In the genomic region with DNA sequence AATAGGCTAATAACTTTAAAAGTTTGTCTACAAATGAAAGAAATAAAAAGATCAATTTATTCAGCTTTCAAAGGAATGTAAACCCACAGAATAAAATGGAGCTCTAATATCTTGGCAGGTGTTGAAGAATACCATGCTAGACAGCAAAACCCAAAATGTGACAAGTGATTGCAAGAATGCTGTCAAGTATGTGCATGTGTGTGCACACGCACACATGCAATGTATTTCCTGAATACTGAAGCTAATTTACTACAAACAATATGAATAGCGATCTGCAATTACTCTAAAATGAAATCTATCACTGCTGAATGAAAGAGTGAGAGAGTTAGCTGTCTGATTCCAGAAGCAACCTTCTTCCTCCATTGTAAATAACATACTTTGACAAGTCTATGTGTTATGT, we compare ENCODE assay signal across 25 cellular contexts.
"Had no signal": no experiment of that assay in that cellular context is flagged by ENCODE, and none has a peak within 500 bp of the region (broad histone marks: within the 10 kb centered on the region; RNA-seq: fewer than 3 reads in every experiment).

No MANE protein-coding gene starts in this region.

- H3K4me3 ChIP-seq: coronary artery, esophagus squamous epithelium, heart right ventricle, left lung, lower lobe of right lung, mucosa of descending colon had no signal

- DNase-seq: effector CD8-positive, alpha-beta T cell; effector memory CD8-positive, alpha-beta T cell; endodermal cell; erythroblast; esophagus squamous epithelium; foreskin fibroblast; foreskin melanocyte; gastrocnemius medialis; glutamatergic neuron; head of caudate nucleus; heart right ventricle; hippocampal formation; left cardiac atrium; left lung; left ventricle myocardium superior; lower lobe of right lung; mesenchymal stem cell; mucosa of descending colon had no signal

- ATAC-seq: effector memory CD8-positive, alpha-beta T cell; esophagus mucosa; gastrocnemius medialis; heart right ventricle; left cardiac atrium; left lung; left ventricle myocardium superior; lower lobe of right lung; mucosa of descending colon had no signal

- FAIRE-seq: colon, endometrium, islet of Langerhans, keratinocyte had no signal

- H3K9me3 ChIP-seq: esophagus squamous epithelium, gastrocnemius medialis, heart right ventricle, left lung, lower lobe of right lung, mucosa of descending colon had no signal

- H3K36me3 ChIP-seq: esophagus squamous epithelium, gastrocnemius medialis, heart right ventricle, left lung, lower lobe of right lung had no signal

- H3K4me1 ChIP-seq: esophagus squamous epithelium, left lung, lower lobe of right lung had no signal

- H3K27me3 ChIP-seq: esophagus squamous epithelium, gastrocnemius medialis, heart right ventricle, left lung had no signal

- H3K27ac ChIP-seq: coronary artery, epithelial cell of prostate, esophagus squamous epithelium, gastrocnemius medialis, heart right ventricle, left lung, lower lobe of right lung had no signal
